Comparison of ENCODE assay signal across 8 cellular contexts in the genomic region with DNA sequence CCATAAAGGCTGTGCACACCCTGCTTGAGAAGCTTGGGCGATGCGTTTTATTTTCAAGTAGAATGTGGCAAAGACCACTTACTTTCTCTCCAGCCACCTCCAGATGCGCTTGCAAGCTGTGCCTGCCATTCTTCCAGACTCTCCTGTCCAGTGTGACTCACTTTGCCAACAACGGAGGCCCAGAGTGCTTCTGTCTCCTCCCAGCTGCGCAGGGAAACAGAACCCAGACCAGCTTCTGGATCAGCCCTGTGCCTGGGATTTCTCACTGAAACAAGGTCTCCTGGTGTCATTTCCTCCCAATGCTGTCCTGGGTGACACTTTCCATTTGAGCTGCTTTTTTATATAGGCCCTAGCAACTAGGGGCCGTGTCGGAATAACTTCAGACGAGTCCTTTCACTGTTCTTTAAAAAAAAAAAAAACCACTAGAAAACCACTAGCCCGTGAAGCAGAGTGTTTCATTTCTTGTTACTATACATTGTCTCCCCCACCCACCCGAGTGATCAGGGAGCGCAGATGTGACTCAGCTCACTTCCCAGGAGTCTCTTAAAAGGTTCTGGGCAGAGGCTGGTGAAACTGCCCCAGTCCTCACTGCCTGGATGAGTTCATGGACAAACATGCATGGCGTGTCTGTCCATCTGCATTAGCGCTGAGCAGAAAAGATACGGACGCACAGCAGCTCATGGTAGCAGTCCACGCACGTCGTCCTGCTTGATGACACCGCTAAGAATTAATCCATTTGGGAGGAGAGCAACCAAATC. TPM values are rescaled to one million over a fixed set of nuclear protein-coding genes. Genes with fewer than 3 reads are reported as not detected.
A peak's percentile ranks its signal among the peaks of the same experiment; 100 is the strongest.
DNase-seq lines count a peak whose midpoint lies in the region; ATAC-seq and TF ChIP-seq lines count a peak whose summit lies in the region.

No MANE protein-coding gene starts in this region.

- peaks cover 11% of the 10 kb centered on the region for H3K4me1 ChIP-seq in OCI-LY7 (ENCODE audit: insufficient read depth, low read length, poor library complexity, severe bottlenecking)

- CTCF ChIA-PET in OCI-LY7 (lab: Charles Lee; ENCODE audit: unreplicated experiment) = no interaction called here

- H2AFZ ChIP-seq in OCI-LY7 (ENCODE audit: low read length) = no peak overlapping the region

- no peaks in the 10 kb centered on the region for H4K20me1 ChIP-seq in OCI-LY7 (ENCODE audit: insufficient read depth, low read length)

- H3K9me2 ChIP-seq in OCI-LY7 (ENCODE audit: insufficient read depth, low read length) = no peaks in the 10 kb centered on the region

- peak overlapping the region; percentile 52 for H3K4me2 ChIP-seq in OCI-LY7 (ENCODE audit: low read length)

- no TSS peak for BruUV-seq in OCI-LY7 (replicated peaks; lab: Mats Ljungman, UMichigan)

- DNase-seq in OCI-LY7 (ENCODE audit: low spot score) = peak; percentile 52
- DNase-seq in renal cortical epithelial cell (ENCODE audit: low read depth) = peak; percentile 47
- DNase-seq in omental fat pad (ENCODE audit: low spot score) = no peak
- no peak for DNase-seq in dermis blood vessel endothelial cell
- DNase-seq in NCI-H187 treated with DMSO at 0.1 percent for 48 hours (lab: John Stamatoyannopoulos, UW) = no peak
- DNase-seq in C1 segment of cervical spinal cord (lab: John Stamatoyannopoulos, UW) = no peak

- no peaks in the 10 kb centered on the region for H3K79me2 ChIP-seq in OCI-LY7 (ENCODE audit: insufficient read depth, low read depth, low read length)

- intact Hi-C loops in OCI-LY7 (cut with micrococcal nuclease; ENCODE audit: unreplicated experiment) = no loop called here

- no peak overlapping the region for H3K27ac ChIP-seq in OCI-LY7 (ENCODE audit: low read depth, low read length, poor library complexity, severe bottlenecking)

- no peaks in the 10 kb centered on the region for H3K9me3 ChIP-seq in OCI-LY7 (ENCODE audit: low read length)

- peak; percentile 79 for ATAC-seq in GM18519 (IDR thresholded peaks at IDR 0.05; ENCODE audit: low FRiP score, unreplicated experiment)
- peak; percentile 81 for ATAC-seq in HG02642 (IDR thresholded peaks at IDR 0.05; ENCODE audit: poor library complexity, unreplicated experiment)
- no peak for ATAC-seq in omental fat pad (ENCODE audit: low FRiP score)

- POLR2A ChIA-PET in OCI-LY7 (lab: Charles Lee) = interaction anchor here (0.7 kb wide), 1 partner anchor 12 kb away, joined by 5 read pairs; no protein-coding TSS in a partner anchor

- H3K36me3 ChIP-seq in OCI-LY7 (ENCODE audit: insufficient read depth, low read length) = no peaks in the 10 kb centered on the region

- TF ChIP-seq CTCF in OCI-LY7 (conservative IDR thresholded peaks at IDR 0.05; ENCODE audit: low read length) = no peak
- TF ChIP-seq CTCF in omental fat pad (IDR thresholded peaks at IDR 0.05) = no peak

- H3K4me3 ChIP-seq in OCI-LY7 (ENCODE audit: low read depth, low read length, poor library complexity, severe bottlenecking) = no peak overlapping the region

RNA-seq across cellular contexts. Expression of gene RPL31, which starts 25.3 kb away (rescaled TPM):
- 1,977 and 1,991 TPM in 2 replicates for total RNA-seq in OCI-LY7 (2014; rRNA removed; shearing (Covaris generic))
- 1,220 and 1,348 TPM in 2 replicates for total RNA-seq in OCI-LY7 (2022)
- 1,039 and 1,289 TPM in 2 replicates for total RNA-seq in renal cortical epithelial cell
- 1,000 to 10,000 TPM; 1,177 to 1,447 (median 1,367) TPM for total RNA-seq in omental fat pad
- 894 and 1,408 TPM in 2 replicates for total RNA-seq in dermis blood vessel endothelial cell

Comparison
In these comparisons a context has a peak if more than half of its experiments do, and no peak if none do; other contexts are left out.
1. DNase-seq: peak in OCI-LY7 (single experiment) and renal cortical epithelial cell (single experiment); none in omental fat pad (single experiment), dermis blood vessel endothelial cell (single experiment), NCI-H187 treated with DMSO at 0.1 percent for 48 hours (single experiment) and C1 segment of cervical spinal cord (0 of 14).